ENCODE assay signal across 1 cellular context in the genomic region with DNA sequence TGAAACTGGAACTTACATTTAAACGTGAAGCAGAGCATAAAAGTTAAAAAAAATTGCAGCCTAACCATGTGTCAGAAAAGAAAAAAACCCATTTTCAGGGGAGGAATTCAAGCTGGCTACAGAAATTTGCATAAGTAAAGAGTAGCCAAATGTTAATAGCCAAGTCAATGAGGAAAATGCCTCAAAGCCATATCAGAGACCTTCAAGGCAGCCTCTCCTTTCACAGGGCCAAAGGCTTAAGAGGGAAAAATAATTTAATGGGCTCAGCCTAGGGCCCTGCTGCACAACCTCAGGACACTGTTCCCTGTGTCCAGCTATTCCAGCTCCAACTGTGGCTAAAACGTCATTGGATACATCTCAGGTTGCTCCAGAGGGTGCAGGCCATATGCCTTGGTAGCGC.
TF ChIP-seq lines count a peak whose summit lies in the region.

No MANE protein-coding gene starts in this region.

TF ChIP-seq in H1, 55 proteins besides CTCF, POLR2A, EP300 and RAD21 (continued from another document):
- TF ChIP-seq KDM5A (IDR thresholded peaks at IDR 0.05; ENCODE audit: low read length) (no peak), POLR2AphosphoS5 (IDR thresholded peaks at IDR 0.05; ENCODE audit: low read depth, low read length) (no peak), CHD2 (IDR thresholded peaks at IDR 0.05; ENCODE audit: low read length) (no peak)
